ENCODE assay signal across 9 cellular contexts in the genomic region with DNA sequence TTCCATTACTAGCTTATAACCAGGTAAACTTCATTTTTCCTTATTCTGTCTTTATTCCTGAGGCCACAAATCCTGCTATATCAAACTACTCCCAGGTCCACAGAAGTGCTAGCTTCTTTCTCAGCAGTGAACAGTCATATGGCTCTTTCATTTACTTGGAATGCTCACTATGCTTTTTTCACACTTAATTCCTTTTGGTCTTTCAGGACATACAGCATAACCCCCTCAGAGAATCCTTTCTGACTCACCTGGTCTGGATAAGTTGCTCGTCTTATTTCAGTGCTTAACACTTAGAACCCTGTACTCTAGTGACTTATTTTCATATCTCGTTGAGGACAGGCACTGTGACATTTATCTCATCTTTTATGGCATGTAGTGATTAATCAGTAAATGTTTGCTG.
"Had no signal": no experiment of that assay in that cellular context is flagged by ENCODE, and none has a peak within 500 bp of the region (broad histone marks: within the 10 kb centered on the region; RNA-seq: fewer than 3 reads in every experiment).

No MANE protein-coding gene starts in this region.

- H3K4me3 Mint-ChIP-seq: brain, mesothelial cell of epicardium had no signal

- H3K36me3 ChIP-seq: adrenal gland, tibial artery had no signal

- H3K4me3 ChIP-seq: adrenal gland, skin epidermis, tibial artery had no signal

- H3K27ac Mint-ChIP-seq: activated T-helper 2 cell treated with anti-CD3 and anti-CD28 coated beads, Interferon-gamma antibody, Interleukin-2, Interleukin-4, amounts not matched to agents 10 μg/mL and 5 μg/mL and 100 μg/mL, durations not matched to agents 14 hours and 24 hours and 36 hours; brain; mesothelial cell of epicardium had no signal

- H3K4me1 Mint-ChIP-seq: brain had no signal

- H3K36me3 Mint-ChIP-seq: brain, mesothelial cell of epicardium had no signal

- H3K9me3 Mint-ChIP-seq: activated T-helper 2 cell treated with anti-CD3 and anti-CD28 coated beads, Interferon-gamma antibody, Interleukin-2, Interleukin-4, amounts not matched to agents 10 μg/mL and 5 μg/mL and 100 μg/mL, durations not matched to agents 14 hours and 24 hours and 36 hours; brain; mesothelial cell of epicardium had no signal

- H3K27ac ChIP-seq: adrenal gland, skin epidermis, tibial artery had no signal

- DNase-seq: activated naive CD4-positive, alpha-beta T cell treated with anti-CD3 and anti-CD28 coated beads, Interleukin-2, amount 50 U/mL, for 16 hours; adrenal gland; cerebellar nuclear complex; dermis blood vessel endothelial cell; tibial artery had no signal

- H3K9me3 ChIP-seq: adrenal gland, tibial artery had no signal

- H3K4me1 ChIP-seq: adrenal gland, tibial artery had no signal

- H3K27me3 ChIP-seq: adrenal gland, tibial artery had no signal

- H3K27me3 Mint-ChIP-seq: brain had no signal
